In genomic region chr7:100373870-100374598, GRCh38 we compare ENCODE assay signal across 8 cellular contexts. TPM values are rescaled to one million over a fixed set of nuclear protein-coding genes. Genes with fewer than 3 reads are reported as not detected.
DNase-seq lines count a peak whose midpoint lies in the region; ATAC-seq, FAIRE-seq and TF ChIP-seq lines count a peak whose summit lies in the region.
"Not testable (repeated sequence)": the region's sequence is repeated elsewhere in the genome, so short reads cannot be mapped to it uniquely, and the experiment has no call there.

No MANE protein-coding gene starts in this region.

- H3F3A ChIP-seq in MM.1S (ENCODE audit: insufficient read depth, low read length), result not testable (repeated sequence)
- peaks cover 11% of the 10 kb centered on the region for H3F3A ChIP-seq in SU-DHL-6 (ENCODE audit: insufficient read depth)

- H2AFZ ChIP-seq in DND-41 (ENCODE audit: low read depth, low read length); MM.1S (ENCODE audit: low read length); SU-DHL-6 (ENCODE audit: low read depth, low read length, severe bottlenecking): not testable (repeated sequence)

- H3K27ac ChIP-seq in DND-41 (ENCODE audit: low read length); MM.1S (ENCODE audit: low read length); SU-DHL-6 (ENCODE audit: low read depth, low read length); brain microvascular endothelial cell: not testable (repeated sequence)
- H3K27ac ChIP-seq in mucosa of rectum (ENCODE audit: low read depth in 2 of 2, low read length in 2 of 2) (peak overlapping the region; percentile 16 to 42), stomach (peak overlapping the region in 4 of 5 donors; percentile 34 to 79 (median 56))

- H3K27me3 ChIP-seq in DND-41 (ENCODE audit: insufficient read depth, low read length, poor library complexity); MM.1S (replicated peaks; ENCODE audit: insufficient read depth, low read length); SU-DHL-6 (ENCODE audit: low read length); brain microvascular endothelial cell (replicated peaks); mucosa of rectum (ENCODE audit: control insufficient read depth in 2 of 2, insufficient read depth in 2 of 2, low read length in 2 of 2); stomach: not testable (repeated sequence)

- peak; percentile 89 for FAIRE-seq in GM19239 (lab: Jason Lieb, UNC)

- not testable (repeated sequence) for H4K20me1 ChIP-seq in DND-41 (ENCODE audit: insufficient read depth, low read length); MM.1S (ENCODE audit: insufficient read depth, low read length); SU-DHL-6 (ENCODE audit: low read depth, low read length)

- not testable (repeated sequence) for H3K9me3 ChIP-seq in DND-41 (ENCODE audit: insufficient read depth, low read length, severe bottlenecking); MM.1S (replicated peaks; ENCODE audit: insufficient read depth, low read length); SU-DHL-6 (ENCODE audit: insufficient read depth, low read length); mucosa of rectum (ENCODE audit: control insufficient read depth in 2 of 2, low read length in 2 of 2); stomach

- not testable (repeated sequence) for H3K9me2 ChIP-seq in MM.1S (replicated peaks; ENCODE audit: insufficient read depth, low read length); SU-DHL-6 (replicated peaks; ENCODE audit: insufficient read depth, low read length)

- in situ Hi-C loops in brain microvascular endothelial cell (cut with HindIII; ENCODE audit: low pct_ligation_motif_present, low sequenced_read_pairs), result not testable (repeated sequence)

- TF ChIP-seq CTCF in DND-41 (IDR thresholded peaks at IDR 0.05; ENCODE audit: borderline replicate concordance, extremely low read depth, low read length, poor library complexity, severe bottlenecking), result peak; percentile 37
- peak; percentile 22; the same call in 1 of the 2 replicates for TF ChIP-seq CTCF in MM.1S (IDR thresholded peaks at IDR 0.05; ENCODE audit: low read length)
- peak; percentile 28 for TF ChIP-seq CTCF in SU-DHL-6 (IDR thresholded peaks at IDR 0.05; ENCODE audit: insufficient read depth, low read length, poor library complexity, severe bottlenecking)
- TF ChIP-seq CTCF in brain microvascular endothelial cell (IDR thresholded peaks at IDR 0.05; ENCODE audit: low read depth, low read length, missing control alignments), result peak; percentile 31
- TF ChIP-seq CTCF in stomach (IDR thresholded peaks at IDR 0.05), result not testable (repeated sequence)

- H3K79me2 ChIP-seq in DND-41 (ENCODE audit: insufficient read depth, low read length); MM.1S (ENCODE audit: low read length); SU-DHL-6 (ENCODE audit: insufficient read depth, low read length): not testable (repeated sequence)

- 69 to 80% (median 74%) methylated on average over 13 to 15 of the region's 15 CpGs for WGBS in stomach, 5 donors

- not testable (repeated sequence) for DNase-seq in DND-41; GM19239 (ENCODE audit: insufficient read length, low spot score); MM.1S; brain microvascular endothelial cell; left ventricle myocardium superior; stomach

- not testable (repeated sequence) for TF ChIP-seq POLR2A in stomach (IDR thresholded peaks at IDR 0.05)

- not testable (repeated sequence) for H3K4me2 ChIP-seq in DND-41 (ENCODE audit: insufficient read depth, low read length); MM.1S (ENCODE audit: low read depth, low read length); SU-DHL-6 (ENCODE audit: low read depth, low read length, poor library complexity, severe bottlenecking)

- H3K9ac ChIP-seq in DND-41 (ENCODE audit: low read depth, low read length); MM.1S (ENCODE audit: low read length); SU-DHL-6 (ENCODE audit: low read length): not testable (repeated sequence)
- peak overlapping the region in 1 of 2 donors; percentile 47 for H3K9ac ChIP-seq in mucosa of rectum (ENCODE audit: low read depth in 1 of 2, low read length in 2 of 2)

- not testable (repeated sequence) for H3K4me3 ChIP-seq in DND-41 (ENCODE audit: low read depth in 1 of 2, low read length in 2 of 2); MM.1S (ENCODE audit: low read length); SU-DHL-6 (ENCODE audit: insufficient read depth, low read length, poor library complexity, severe bottlenecking); brain microvascular endothelial cell (ENCODE audit: low read depth, low read length); mucosa of rectum (ENCODE audit: low read length in 2 of 2)
- peak overlapping the region in 1 of 4 donors; percentile 29 for H3K4me3 ChIP-seq in stomach

- H3K4me1 ChIP-seq in DND-41 (ENCODE audit: insufficient read depth, low read length) (peaks cover 13% of the 10 kb centered on the region), stomach (peaks cover 0 to 35% (median 0%) of the 10 kb centered on the region in 4 donors)
- H3K4me1 ChIP-seq in MM.1S (ENCODE audit: low read length); mucosa of rectum (ENCODE audit: control insufficient read depth in 2 of 2, insufficient read depth in 2 of 2, low read length in 2 of 2): not testable (repeated sequence)

- TF ChIP-seq EP300 in stomach (IDR thresholded peaks at IDR 0.05), result not testable (repeated sequence)

- not testable (repeated sequence) for H3K36me3 ChIP-seq in DND-41 (ENCODE audit: insufficient read depth, low read length); MM.1S (replicated peaks; ENCODE audit: insufficient read depth, low read length); SU-DHL-6 (ENCODE audit: low read length); brain microvascular endothelial cell (replicated peaks); mucosa of rectum (ENCODE audit: control insufficient read depth in 2 of 2, insufficient read depth in 2 of 2, low read length in 2 of 2); stomach

- not testable (repeated sequence) for ATAC-seq in DND-41 (ENCODE audit: insufficient read depth, low read depth)
- peak; percentile 19 for ATAC-seq in left ventricle myocardium superior

- intact Hi-C loops in left ventricle myocardium superior (cut with micrococcal nuclease); stomach (cut with DNase I; ENCODE audit: low total_unique reads): not testable (repeated sequence)

RNA-seq across cellular contexts. Expression of gene PILRA, which starts 0.7 kb away (rescaled TPM):
- total RNA-seq in left ventricle myocardium superior (3.2 TPM), stomach (1 to 10 TPM in 2 of 5 donors, not detected in 3; 3.1 to 10.0 TPM)
- 1 to 10 TPM; 1.4 to 3.1 (median 1.9) TPM for polyA plus RNA-seq in stomach

RNA-seq across cellular contexts. Expression of gene PILRB, which starts 16.1 kb away (rescaled TPM):
- total RNA-seq in left ventricle myocardium superior (10.9 TPM), stomach (100 to 1,000 TPM in 2 of 5 donors, 10 to 100 TPM in 3; 18.5 to 141 (median 61.3) TPM)
- polyA plus RNA-seq in stomach, result 10 to 100 TPM; 16.8 to 82.3 (median 20.7) TPM

RNA-seq across cellular contexts. Expression of gene ZCWPW1, which starts 54.5 kb away (rescaled TPM):
- total RNA-seq in left ventricle myocardium superior, result 4.2 TPM
- total RNA-seq in stomach, result 10 to 100 TPM in 2 of 5 donors, 1 to 10 TPM in 1, under 1 TPM in 1, not detected in 1; 0.89 to 44.3 (median 10.9) TPM
- polyA plus RNA-seq in stomach, result 10 to 100 TPM in 1 of 3 donors, 1 to 10 TPM in 2; 4.9 to 11.7 (median 5.2) TPM

RNA-seq across cellular contexts. Expression of gene MEPCE, which starts 55.6 kb away (rescaled TPM):
- 25.8 TPM for total RNA-seq in left ventricle myocardium superior
- total RNA-seq in stomach, result 100 to 1,000 TPM in 1 of 5 donors, 10 to 100 TPM in 4; 14.1 to 117 (median 28.1) TPM
- 10 to 100 TPM; 17.4 to 21.4 (median 20.0) TPM for polyA plus RNA-seq in stomach
